Comparison of ENCODE assay signal across 8 cellular contexts in genomic region chr4:140153744-140154571, GRCh38. TPM values are rescaled to one million over a fixed set of nuclear protein-coding genes. Genes with fewer than 3 reads are reported as not detected.
DNase-seq lines count a peak whose midpoint lies in the region; ATAC-seq and TF ChIP-seq lines count a peak whose summit lies in the region.

MAML3 (minus strand) TSS chr4:140154184; CDS start chr4:140153327, 857 bp downstream.

- ATAC-seq in HG02870 (IDR thresholded peaks at IDR 0.05; ENCODE audit: unreplicated experiment) = peak; percentile 41
- peak; percentile 70 for ATAC-seq in left ventricle myocardium superior

- H3K27ac Mint-ChIP-seq in T-helper 2 cell treated with Interferon-gamma antibody and Interleukin-4, amounts not matched to agents 5 μg/mL and 100 μg/mL, for 36 hours = peak within 1 kb of the TSS; percentile 79
- H3K27ac Mint-ChIP-seq in progenitor cell of endocrine pancreas (peak within 1 kb of the TSS; percentile 96), type B pancreatic cell (peak within 1 kb of the TSS; percentile 98)

- peaks cover 31% of the 10 kb centered on the region for H3K27me3 Mint-ChIP-seq in T-helper 2 cell treated with Interferon-gamma antibody and Interleukin-4, amounts not matched to agents 5 μg/mL and 100 μg/mL, for 36 hours (ENCODE audit: low read depth)
- H3K27me3 Mint-ChIP-seq in progenitor cell of endocrine pancreas (no peaks in the 10 kb centered on the region), type B pancreatic cell (no peaks in the 10 kb centered on the region)

- H3K9me3 Mint-ChIP-seq in T-helper 2 cell treated with Interferon-gamma antibody and Interleukin-4, amounts not matched to agents 5 μg/mL and 100 μg/mL, for 36 hours = no peaks in the 10 kb centered on the region
- H3K9me3 Mint-ChIP-seq in progenitor cell of endocrine pancreas (ENCODE audit: low read depth) = no peaks in the 10 kb centered on the region
- no peaks in the 10 kb centered on the region for H3K9me3 Mint-ChIP-seq in type B pancreatic cell

- peaks cover 34% of the 10 kb centered on the region for H3K4me1 Mint-ChIP-seq in T-helper 2 cell treated with Interferon-gamma antibody and Interleukin-4, amounts not matched to agents 5 μg/mL and 100 μg/mL, for 36 hours (ENCODE audit: low read depth)
- H3K4me1 Mint-ChIP-seq in progenitor cell of endocrine pancreas (ENCODE audit: low read depth) (peaks cover 22% of the 10 kb centered on the region), type B pancreatic cell (ENCODE audit: unreplicated experiment) (peaks cover 7% of the 10 kb centered on the region)

- no peak for TF ChIP-seq CTCF in progenitor cell of endocrine pancreas (IDR thresholded peaks at IDR 0.05; ENCODE audit: unreplicated experiment)
- no peak for TF ChIP-seq CTCF in type B pancreatic cell (conservative IDR thresholded peaks at IDR 0.05)

- DNase-seq in EH (ENCODE audit: low read depth) (peak; percentile 95), NCI-H2029 (lab: John Stamatoyannopoulos, UW) (peak; percentile 96), anterior cingulate cortex (lab: John Stamatoyannopoulos, UW) (peak; percentile 15 to 91 (median 85)), left ventricle myocardium superior (peak; percentile 98), progenitor cell of endocrine pancreas (ENCODE audit: low spot score, unreplicated experiment) (peak; percentile 94), type B pancreatic cell (ENCODE audit: extremely low spot score, unreplicated experiment) (peak; percentile 97)
- DNase-seq in T-helper 2 cell treated with Interferon-gamma antibody and Interleukin-4, amounts not matched to agents 5 μg/mL and 100 μg/mL, for 36 hours (ENCODE audit: low spot score) = peak; percentile 87

- H3K36me3 Mint-ChIP-seq in T-helper 2 cell treated with Interferon-gamma antibody and Interleukin-4, amounts not matched to agents 5 μg/mL and 100 μg/mL, for 36 hours (ENCODE audit: low read depth) = no peaks in the 10 kb centered on the region
- H3K36me3 Mint-ChIP-seq in progenitor cell of endocrine pancreas (ENCODE audit: insufficient read depth) (no peaks in the 10 kb centered on the region), type B pancreatic cell (no peaks in the 10 kb centered on the region)

- intact Hi-C loops in left ventricle myocardium superior (cut with micrococcal nuclease) = no loop called here

- peak within 1 kb of the TSS; percentile 94 for H3K4me3 Mint-ChIP-seq in T-helper 2 cell treated with Interferon-gamma antibody and Interleukin-4, amounts not matched to agents 5 μg/mL and 100 μg/mL, for 36 hours
- H3K4me3 Mint-ChIP-seq in progenitor cell of endocrine pancreas (ENCODE audit: low read depth) (peak within 1 kb of the TSS; percentile 98), type B pancreatic cell (peak within 1 kb of the TSS; percentile 99)

RNA-seq across cellular contexts. Expression of gene MAML3, which starts in this region (rescaled TPM):
- total RNA-seq in left ventricle myocardium superior (2.1 TPM), progenitor cell of endocrine pancreas (44.4 and 48.5 TPM in 2 replicates), type B pancreatic cell (ENCODE audit: low replicate concordance) (21.8 and 26.9 TPM in 2 replicates)

Comparison
In these comparisons a context has a peak if more than half of its experiments do, and no peak if none do; other contexts are left out.
1. Peak in every context shown above with its lines: DNase-seq and ATAC-seq.